Comparison of ENCODE assay signal across 8 cellular contexts in genomic region chr6:136249336-136249735, GRCh38. TPM values are rescaled to one million over a fixed set of nuclear protein-coding genes. Genes with fewer than 3 reads are reported as not detected.
A peak's percentile ranks its signal among the peaks of the same experiment; 100 is the strongest.
DNase-seq lines count a peak whose midpoint lies in the region; TF ChIP-seq lines count a peak whose summit lies in the region.

No MANE protein-coding gene starts in this region.

- DNase-seq in BE2C (no peak), astrocyte of the cerebellum (ENCODE audit: low read depth) (no peak), AG08396 (ENCODE audit: low spot score) (no peak), NCI-H2081 treated with DMSO at 0.1 percent for 48 hours (lab: John Stamatoyannopoulos, UW) (no peak), NCI-H2107 (lab: John Stamatoyannopoulos, UW) (no peak), NCI-H2171 (lab: John Stamatoyannopoulos, UW) (no peak)

- no peak for TF ChIP-seq CTCF in BE2C (IDR thresholded peaks at IDR 0.05; ENCODE audit: low read depth, low read length)
- TF ChIP-seq CTCF in astrocyte of the cerebellum (IDR thresholded peaks at IDR 0.05; ENCODE audit: low read depth, low read length, missing control alignments): no peak

- H3K36me3 ChIP-seq in BE2C (no peaks in the 10 kb centered on the region; the same call in 1 of the 2 replicates), HUES48 (ENCODE audit: control insufficient read depth, insufficient read depth, low read length) (peaks cover 4% of the 10 kb centered on the region)

- H3K27ac ChIP-seq in HUES48 (ENCODE audit: low read depth, low read length): no peak overlapping the region

- H3K4me3 ChIP-seq in BE2C (ENCODE audit: low read depth, low read length) (peak overlapping the region; percentile 77), HUES48 (ENCODE audit: low read depth, low read length) (peak overlapping the region; percentile 77), astrocyte of the cerebellum (ENCODE audit: low read depth, low read length) (peak overlapping the region; percentile 66), mononuclear cell (ENCODE audit: low read length) (peak overlapping the region; percentile 66)

- H3K9ac ChIP-seq in HUES48 (ENCODE audit: low read depth, low read length): peak overlapping the region; percentile 58

- H3K9me3 ChIP-seq in BE2C (no peaks in the 10 kb centered on the region), HUES48 (ENCODE audit: control insufficient read depth, insufficient read depth, low read length) (no peaks in the 10 kb centered on the region), mononuclear cell (ENCODE audit: low read depth, low read length) (no peaks in the 10 kb centered on the region)

- in situ Hi-C loops in astrocyte of the cerebellum (cut with HindIII; ENCODE audit: low sequenced_read_pairs): loop anchor here (25.0 kb wide), 1 partner anchor 737 kb away; no protein-coding TSS in a partner anchor

- H3K27me3 ChIP-seq in BE2C (no peaks in the 10 kb centered on the region), HUES48 (ENCODE audit: control insufficient read depth, insufficient read depth, low read length) (no peaks in the 10 kb centered on the region), mononuclear cell (ENCODE audit: insufficient read depth, low read length) (no peaks in the 10 kb centered on the region)

- H3K4me1 ChIP-seq in BE2C: no peaks in the 10 kb centered on the region; the same call in 1 of the 2 replicates
- H3K4me1 ChIP-seq in HUES48 (ENCODE audit: control insufficient read depth, insufficient read depth, low read length): peaks cover 3% of the 10 kb centered on the region; the same call in 1 of the 2 replicates
- peaks cover 20% of the 10 kb centered on the region for H3K4me1 ChIP-seq in mononuclear cell (ENCODE audit: insufficient read depth, low read length)

RNA-seq across cellular contexts. Expression of gene MTFR2, which starts 0.8 kb away (rescaled TPM):
- 2.3 TPM for polyA plus RNA-seq in BE2C (2012; ENCODE audit: insufficient read depth, insufficient read length, low read depth)
- 3.9 TPM for total RNA-seq in mononuclear cell

RNA-seq across cellular contexts. Expression of gene BCLAF1, which starts 40.3 kb away (rescaled TPM):
- 87.7 TPM for polyA plus RNA-seq in BE2C (2012; ENCODE audit: insufficient read depth, insufficient read length, low read depth)
- 558 TPM for total RNA-seq in mononuclear cell
